16 cellular contexts compared by ENCODE assay signal in the genomic region with DNA sequence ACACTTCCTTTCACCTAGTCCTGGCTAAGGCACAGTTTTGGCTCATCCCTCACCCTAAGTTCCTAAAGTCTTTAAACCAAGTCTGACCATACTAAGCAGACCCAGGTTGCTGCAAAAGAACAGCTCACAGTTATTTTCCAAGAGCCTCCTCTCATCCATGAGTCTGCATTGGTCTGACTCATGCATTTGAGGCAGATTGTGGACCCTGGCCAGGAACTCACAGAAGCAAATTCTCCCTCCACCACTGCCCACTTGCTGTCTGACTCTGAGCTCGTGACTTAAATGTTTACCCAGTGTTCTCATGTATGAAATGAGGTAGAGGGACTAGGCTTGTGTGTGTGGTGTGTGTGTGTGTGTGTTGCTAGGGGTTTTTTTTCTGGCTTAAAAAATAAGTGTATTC.
DNase-seq lines count a peak whose midpoint lies in the region; ATAC-seq lines count a peak whose summit lies in the region.
"Had no signal": no experiment of that assay in that cellular context is flagged by ENCODE, and none has a peak within 500 bp of the region (broad histone marks: within the 10 kb centered on the region; RNA-seq: fewer than 3 reads in every experiment).

No MANE protein-coding gene starts in this region.

- H3K27me3 ChIP-seq in GM23248 (replicated peaks; ENCODE audit: insufficient read depth), result no peaks in the 10 kb centered on the region
- H3K27me3 ChIP-seq in adipocyte (replicated peaks; ENCODE audit: control insufficient read depth, insufficient read depth, low read length), result no peaks in the 10 kb centered on the region
- H3K27me3 ChIP-seq: testis had no signal

- H3K36me3 ChIP-seq in GM23248 (ENCODE audit: low read depth) (no peaks in the 10 kb centered on the region), adipocyte (ENCODE audit: control insufficient read depth, insufficient read depth, low read length, severe bottlenecking) (no peaks in the 10 kb centered on the region)

- H3K4me1 Mint-ChIP-seq in effector memory CD8-positive, alpha-beta T cell (ENCODE audit: low read depth in 2 of 2), result no peaks in the 10 kb centered on the region
- H3K4me1 Mint-ChIP-seq: CD8-positive, alpha-beta memory T cell had no signal

- H3K4me3 ChIP-seq in GM23248 (no peak overlapping the region), adipocyte (ENCODE audit: low read length) (no peak overlapping the region)
- H3K4me3 ChIP-seq: psoas muscle, testis had no signal

- H3K9ac ChIP-seq in GM23248 (no peak overlapping the region), adipocyte (ENCODE audit: low read length) (no peak overlapping the region)

- H3K9me3 ChIP-seq in GM23248 (ENCODE audit: low read depth) (no peaks in the 10 kb centered on the region), adipocyte (ENCODE audit: control insufficient read depth, low read length) (peaks cover 28% of the 10 kb centered on the region)
- H3K9me3 ChIP-seq: testis had no signal

- peaks cover 2% of the 10 kb centered on the region for H3K36me3 Mint-ChIP-seq in effector memory CD8-positive, alpha-beta T cell (ENCODE audit: insufficient read depth)
- H3K36me3 Mint-ChIP-seq: CD8-positive, alpha-beta memory T cell had no signal

- DNase-seq in GM23248, result peak; percentile 27
- peak; percentile 72 for DNase-seq in adipocyte (ENCODE audit: low read depth)
- peak; percentile 42 for DNase-seq in inferior parietal cortex (ENCODE audit: extremely low spot score)
- peak; percentile 56 for DNase-seq in superior temporal gyrus (ENCODE audit: extremely low spot score)
- DNase-seq in effector memory CD8-positive, alpha-beta T cell, result no peak
- no peak for DNase-seq in NCI-H1417 treated with DMSO at 0.1 percent for 48 hours (lab: John Stamatoyannopoulos, UW)
- DNase-seq: activated CD8-positive, alpha-beta T cell treated with anti-CD3 and anti-CD28 coated beads for 36 hours; CD8-positive, alpha-beta memory T cell; effector memory CD4-positive, alpha-beta T cell; GF-D8; NCI-H1105 treated with DMSO at 0.1 percent for 48 hours; NCI-H446; psoas muscle; testis had no signal

- H3K27ac ChIP-seq in GM23248, result no peak overlapping the region
- H3K27ac ChIP-seq: psoas muscle, testis had no signal

- H4K20me1 ChIP-seq in GM23248 (ENCODE audit: insufficient read depth), result no peaks in the 10 kb centered on the region

- H3K4me1 ChIP-seq in GM23248 (ENCODE audit: insufficient read depth) (no peaks in the 10 kb centered on the region), adipocyte (ENCODE audit: control insufficient read depth, insufficient read depth, low read length) (no peaks in the 10 kb centered on the region)
- H3K4me1 ChIP-seq: psoas muscle, testis had no signal

- H3K27ac Mint-ChIP-seq in effector memory CD8-positive, alpha-beta T cell, result no peak overlapping the region
- H3K27ac Mint-ChIP-seq: activated CD8-positive, alpha-beta T cell treated with anti-CD3 and anti-CD28 coated beads for 36 hours; activated T-helper 2 cell treated with anti-CD3 and anti-CD28 coated beads, Interferon-gamma antibody, Interleukin-2, Interleukin-4, amounts not matched to agents 10 μg/mL and 5 μg/mL and 100 μg/mL, durations not matched to agents 14 hours and 24 hours and 36 hours; CD8-positive, alpha-beta memory T cell had no signal

- ATAC-seq in effector memory CD8-positive, alpha-beta T cell (replicated peaks), result no peak
- ATAC-seq in HG03025 (IDR thresholded peaks at IDR 0.05; ENCODE audit: low FRiP score, unreplicated experiment), result no peak
- ATAC-seq: activated CD8-positive, alpha-beta T cell treated with anti-CD3 and anti-CD28 coated beads for 36 hours; psoas muscle had no signal

- no peaks in the 10 kb centered on the region for H3K79me2 ChIP-seq in GM23248 (ENCODE audit: insufficient read depth)

- H3K9me3 Mint-ChIP-seq in effector memory CD8-positive, alpha-beta T cell, result peaks cover 13% of the 10 kb centered on the region in 2 donors

- no peaks in the 10 kb centered on the region for H3K9me2 ChIP-seq in GM23248 (ENCODE audit: insufficient read depth)

- in situ Hi-C loops in GM23248 (cut with MboI), result no loop called here

- no peaks in the 10 kb centered on the region for H3K27me3 Mint-ChIP-seq in effector memory CD8-positive, alpha-beta T cell
- H3K27me3 Mint-ChIP-seq: activated CD8-positive, alpha-beta T cell treated with anti-CD3 and anti-CD28 coated beads for 36 hours; CD8-positive, alpha-beta memory T cell had no signal

- no peak overlapping the region for H2AFZ ChIP-seq in GM23248

- no peak overlapping the region for H3K4me2 ChIP-seq in GM23248 (ENCODE audit: unreplicated experiment)

- H3F3A ChIP-seq in GM23248 (ENCODE audit: insufficient read depth), result no peaks in the 10 kb centered on the region

- no peak overlapping the region for H3K4me3 Mint-ChIP-seq in effector memory CD8-positive, alpha-beta T cell
- H3K4me3 Mint-ChIP-seq: activated CD8-positive, alpha-beta T cell treated with anti-CD3 and anti-CD28 coated beads for 36 hours; CD8-positive, alpha-beta memory T cell had no signal

- 0% methylated on average over 1 of the region's 1 CpG for WGBS in GM23248 (ENCODE audit: low coverage in 1 of 2, low lambda C conversion rate in 2 of 2, missing lambda C conversion rate in 2 of 2), 2 experiments

Comparison
In these comparisons a context has a peak if more than half of its experiments do, and no peak if none do; other contexts are left out.
1. DNase-seq: peak in GM23248 (single experiment), adipocyte (single experiment), inferior parietal cortex (single experiment) and superior temporal gyrus (single experiment); none in effector memory CD8-positive, alpha-beta T cell (0 of 3) and NCI-H1417 treated with DMSO at 0.1 percent for 48 hours (single experiment).